Comparison of ENCODE assay signal across 10 cellular contexts in the genomic region with DNA sequence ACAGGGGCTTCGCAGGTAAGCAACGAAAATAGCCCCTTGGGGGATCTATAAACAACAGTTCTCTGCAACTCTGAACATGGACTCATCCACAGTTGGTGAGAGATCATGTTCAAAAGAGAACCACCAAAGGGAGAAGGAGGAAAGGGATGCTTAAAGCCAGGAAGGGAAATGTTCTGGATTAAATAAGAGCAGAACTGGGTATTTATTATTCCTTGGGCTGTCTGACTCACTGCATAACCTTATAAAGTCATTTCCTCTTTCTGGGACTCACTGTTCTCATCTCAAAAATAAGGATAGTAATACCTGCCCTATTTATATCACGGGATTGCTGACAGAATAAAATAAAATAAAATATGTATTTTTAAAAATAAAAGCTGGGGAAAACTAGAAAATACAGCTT. TPM values are rescaled to one million over a fixed set of nuclear protein-coding genes. Genes with fewer than 3 reads are reported as not detected.
A peak's percentile ranks its signal among the peaks of the same experiment; 100 is the strongest.
DNase-seq lines count a peak whose midpoint lies in the region; ATAC-seq, FAIRE-seq and TF ChIP-seq lines count a peak whose summit lies in the region.
"Had no signal": no experiment of that assay in that cellular context is flagged by ENCODE, and none has a peak within 500 bp of the region (broad histone marks: within the 10 kb centered on the region; RNA-seq: fewer than 3 reads in every experiment).

No MANE protein-coding gene starts in this region.

- peaks cover 4% of the 10 kb centered on the region for H3K27me3 Mint-ChIP-seq in astrocyte (ENCODE audit: low read depth, unreplicated experiment)
- H3K27me3 Mint-ChIP-seq: T-helper 17 cell had no signal

- DNase-seq in LHCN-M2 (ENCODE audit: low read depth) (peak; percentile 49), astrocyte (ENCODE audit: low read depth) (peak; percentile 10), left ventricle myocardium superior (no peak), stromal cell of bone marrow (ENCODE audit: low read depth) (peak; percentile 16), superior temporal gyrus (ENCODE audit: extremely low spot score) (no peak), DMS53 (lab: John Stamatoyannopoulos, UW) (no peak)
- no peak for DNase-seq in stimulated activated effector memory CD8-positive, alpha-beta T cell treated with anti-CD3 and anti-CD28 coated beads, Interleukin-12 subunit alpha, Interleukin-12 subunit beta, amount 100 ng/mL, for 72 hours (ENCODE audit: low spot score in 2 of 2)
- DNase-seq: activated T-cell treated with anti-CD3 and anti-CD28 coated beads, Interleukin-2, amount 50 U/mL, for 72 hours; T-helper 17 cell had no signal

- FAIRE-seq in astrocyte (lab: Jason Lieb, UNC), result no peak
- FAIRE-seq: HTR-8/SVneo had no signal

- no peak overlapping the region for H3K4me3 ChIP-seq in astrocyte (ENCODE audit: insufficient read depth, low read depth, low read length)

- peak overlapping the region; percentile 53 for H3K4me2 ChIP-seq in astrocyte (ENCODE audit: low read length)

- intact Hi-C loops in left ventricle myocardium superior (cut with micrococcal nuclease), result loop anchor here (5.0 kb wide), 1 partner anchor 194 kb away; no protein-coding TSS in a partner anchor

- H3K4me3 Mint-ChIP-seq in astrocyte (ENCODE audit: unreplicated experiment), result no peak overlapping the region
- H3K4me3 Mint-ChIP-seq in stimulated activated effector memory CD8-positive, alpha-beta T cell treated with anti-CD3 and anti-CD28 coated beads, Interleukin-12 subunit alpha, Interleukin-12 subunit beta, amount 100 ng/mL, for 72 hours, result no peak overlapping the region
- H3K4me3 Mint-ChIP-seq: activated T-cell treated with anti-CD3 and anti-CD28 coated beads, Interleukin-2, amount 50 U/mL, for 72 hours; T-helper 17 cell had no signal

- H3K27me3 ChIP-seq in astrocyte (ENCODE audit: insufficient read depth, low read length), result no peaks in the 10 kb centered on the region

- no peaks in the 10 kb centered on the region for H3K36me3 ChIP-seq in astrocyte (ENCODE audit: insufficient read depth, low read length)

- no peak overlapping the region for H3K9ac ChIP-seq in astrocyte (ENCODE audit: low read length)

- H3K36me3 Mint-ChIP-seq in astrocyte (ENCODE audit: low read depth, unreplicated experiment), result no peaks in the 10 kb centered on the region
- H3K36me3 Mint-ChIP-seq in stimulated activated effector memory CD8-positive, alpha-beta T cell treated with anti-CD3 and anti-CD28 coated beads, Interleukin-12 subunit alpha, Interleukin-12 subunit beta, amount 100 ng/mL, for 72 hours, result no peaks in the 10 kb centered on the region

- peak; percentile 39 for ATAC-seq in left ventricle myocardium superior
- ATAC-seq in stimulated activated effector memory CD8-positive, alpha-beta T cell treated with anti-CD3 and anti-CD28 coated beads, Interleukin-12 subunit alpha, Interleukin-12 subunit beta, amount 100 ng/mL, for 72 hours, result no peak
- ATAC-seq: activated T-cell treated with anti-CD3 and anti-CD28 coated beads, Interleukin-2, amount 50 U/mL, for 72 hours; T-helper 17 cell had no signal

- H3K27ac ChIP-seq in astrocyte (ENCODE audit: low read depth, low read length), result no peak overlapping the region

- no peaks in the 10 kb centered on the region for H3K79me2 ChIP-seq in astrocyte (ENCODE audit: insufficient read depth, low read length)

- no peak overlapping the region for H2AFZ ChIP-seq in astrocyte (ENCODE audit: low read depth, low read length)

- peaks cover 16% of the 10 kb centered on the region for H3K4me1 ChIP-seq in astrocyte (ENCODE audit: insufficient read depth, low read length)

- no peak overlapping the region for H3K27ac Mint-ChIP-seq in astrocyte (ENCODE audit: unreplicated experiment)
- no peak overlapping the region for H3K27ac Mint-ChIP-seq in stimulated activated effector memory CD8-positive, alpha-beta T cell treated with anti-CD3 and anti-CD28 coated beads, Interleukin-12 subunit alpha, Interleukin-12 subunit beta, amount 100 ng/mL, for 72 hours
- H3K27ac Mint-ChIP-seq: activated T-cell treated with anti-CD3 and anti-CD28 coated beads, Interleukin-2, amount 50 U/mL, for 72 hours; T-helper 17 cell had no signal

- peaks cover 2% of the 10 kb centered on the region for H3K9me3 Mint-ChIP-seq in astrocyte (ENCODE audit: unreplicated experiment)
- H3K9me3 Mint-ChIP-seq in stimulated activated effector memory CD8-positive, alpha-beta T cell treated with anti-CD3 and anti-CD28 coated beads, Interleukin-12 subunit alpha, Interleukin-12 subunit beta, amount 100 ng/mL, for 72 hours, result no peaks in the 10 kb centered on the region
- H3K9me3 Mint-ChIP-seq: activated T-cell treated with anti-CD3 and anti-CD28 coated beads, Interleukin-2, amount 50 U/mL, for 72 hours had no signal

- no peaks in the 10 kb centered on the region for H3K9me3 ChIP-seq in astrocyte (ENCODE audit: insufficient read depth, low read depth, low read length)

- no peak for TF ChIP-seq CTCF in astrocyte (IDR thresholded peaks at IDR 0.05; ENCODE audit: insufficient read depth, low read depth, low read length)

- H4K20me1 ChIP-seq in astrocyte (ENCODE audit: insufficient read depth, low read length), result no peaks in the 10 kb centered on the region

- peaks cover 12% of the 10 kb centered on the region for H3K4me1 Mint-ChIP-seq in astrocyte (ENCODE audit: low read depth, unreplicated experiment)
- no peaks in the 10 kb centered on the region for H3K4me1 Mint-ChIP-seq in stimulated activated effector memory CD8-positive, alpha-beta T cell treated with anti-CD3 and anti-CD28 coated beads, Interleukin-12 subunit alpha, Interleukin-12 subunit beta, amount 100 ng/mL, for 72 hours

RNA-seq across cellular contexts. Expression of a gene that starts 11.2 kb away (rescaled TPM):
- 13.7 and 15.9 TPM in 2 replicates for total RNA-seq in LHCN-M2 (2014; rRNA removed)
- 14.6 TPM for polyA plus RNA-seq in LHCN-M2 (2012)
- 16.5 and 16.6 TPM in 2 replicates for total RNA-seq in astrocyte
- total RNA-seq in left ventricle myocardium superior, result 25.0 TPM

RNA-seq across cellular contexts. Expression of a gene that starts 31.7 kb away (rescaled TPM):
- 2.5 and 2.8 TPM in 2 replicates for total RNA-seq in LHCN-M2 (2014; rRNA removed)
- 3.8 TPM for polyA plus RNA-seq in LHCN-M2 (2012)
- 0.36 and 1.6 TPM in 2 replicates for total RNA-seq in astrocyte
- 10.9 TPM for total RNA-seq in left ventricle myocardium superior

Comparison
In these comparisons a context has a peak if more than half of its experiments do, and no peak if none do; other contexts are left out.
1. DNase-seq: peak in LHCN-M2 (single experiment), astrocyte (single experiment) and stromal cell of bone marrow (single experiment); none in left ventricle myocardium superior (single experiment), superior temporal gyrus (single experiment), DMS53 (single experiment) and stimulated activated effector memory CD8-positive, alpha-beta T cell treated with anti-CD3 and anti-CD28 coated beads, Interleukin-12 subunit alpha, Interleukin-12 subunit beta, amount 100 ng/mL, for 72 hours (0 of 2).